Comparison of ENCODE assay signal across 1 cellular context in genomic region chr13:109288151-109288709, GRCh38.
TF ChIP-seq lines count a peak whose summit lies in the region.

No MANE protein-coding gene starts in this region.

TF ChIP-seq in SK-N-SH, 30 proteins besides CTCF, POLR2A, EP300 and RAD21 (continued from another document):
- TF ChIP-seq, protein P1, sequence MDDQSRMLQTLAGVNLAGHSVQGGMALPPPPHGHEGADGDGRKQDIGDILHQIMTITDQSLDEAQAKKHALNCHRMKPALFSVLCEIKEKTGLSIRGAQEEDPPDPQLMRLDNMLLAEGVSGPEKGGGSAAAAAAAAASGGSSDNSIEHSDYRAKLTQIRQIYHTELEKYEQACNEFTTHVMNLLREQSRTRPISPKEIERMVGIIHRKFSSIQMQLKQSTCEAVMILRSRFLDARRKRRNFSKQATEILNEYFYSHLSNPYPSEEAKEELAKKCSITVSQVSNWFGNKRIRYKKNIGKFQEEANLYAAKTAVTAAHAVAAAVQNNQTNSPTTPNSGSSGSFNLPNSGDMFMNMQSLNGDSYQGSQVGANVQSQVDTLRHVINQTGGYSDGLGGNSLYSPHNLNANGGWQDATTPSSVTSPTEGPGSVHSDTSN (IDR thresholded peaks at IDR 0.05), result no peak
- TF ChIP-seq TAF1 (IDR thresholded peaks at IDR 0.05; ENCODE audit: borderline replicate concordance, low read depth, low read length) (no peak), GABPA (IDR thresholded peaks at IDR 0.05; ENCODE audit: low read depth) (no peak), TEAD4 (IDR thresholded peaks at IDR 0.05; ENCODE audit: borderline replicate concordance, insufficient read depth) (no peak), JUND (IDR thresholded peaks at IDR 0.05) (no peak), TCF12 (IDR thresholded peaks at IDR 0.05) (no peak), YY1 (IDR thresholded peaks at IDR 0.05; ENCODE audit: low read depth) (no peak), RCOR1 (IDR thresholded peaks at IDR 0.05; ENCODE audit: low read length) (no peak), RFX5 (IDR thresholded peaks at IDR 0.05; ENCODE audit: low read length) (no peak), NFIC (IDR thresholded peaks at IDR 0.05; ENCODE audit: borderline replicate concordance) (no peak)
- TF ChIP-seq, protein P2, sequence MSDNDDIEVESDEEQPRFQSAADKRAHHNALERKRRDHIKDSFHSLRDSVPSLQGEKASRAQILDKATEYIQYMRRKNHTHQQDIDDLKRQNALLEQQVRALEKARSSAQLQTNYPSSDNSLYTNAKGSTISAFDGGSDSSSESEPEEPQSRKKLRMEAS (IDR thresholded peaks at IDR 0.05; ENCODE audit: low read depth), result no peak
- TF ChIP-seq, protein P3, sequence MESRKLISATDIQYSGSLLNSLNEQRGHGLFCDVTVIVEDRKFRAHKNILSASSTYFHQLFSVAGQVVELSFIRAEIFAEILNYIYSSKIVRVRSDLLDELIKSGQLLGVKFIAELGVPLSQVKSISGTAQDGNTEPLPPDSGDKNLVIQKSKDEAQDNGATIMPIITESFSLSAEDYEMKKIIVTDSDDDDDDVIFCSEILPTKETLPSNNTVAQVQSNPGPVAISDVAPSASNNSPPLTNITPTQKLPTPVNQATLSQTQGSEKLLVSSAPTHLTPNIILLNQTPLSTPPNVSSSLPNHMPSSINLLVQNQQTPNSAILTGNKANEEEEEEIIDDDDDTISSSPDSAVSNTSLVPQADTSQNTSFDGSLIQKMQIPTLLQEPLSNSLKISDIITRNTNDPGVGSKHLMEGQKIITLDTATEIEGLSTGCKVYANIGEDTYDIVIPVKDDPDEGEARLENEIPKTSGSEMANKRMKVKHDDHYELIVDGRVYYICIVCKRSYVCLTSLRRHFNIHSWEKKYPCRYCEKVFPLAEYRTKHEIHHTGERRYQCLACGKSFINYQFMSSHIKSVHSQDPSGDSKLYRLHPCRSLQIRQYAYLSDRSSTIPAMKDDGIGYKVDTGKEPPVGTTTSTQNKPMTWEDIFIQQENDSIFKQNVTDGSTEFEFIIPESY (IDR thresholded peaks at IDR 0.05; ENCODE audit: borderline replicate concordance, low read depth), result no peak
